Comparison of ENCODE assay signal across 10 cellular contexts in genomic region chr22:38213319-38214247, GRCh38. TPM values are rescaled to one million over a fixed set of nuclear protein-coding genes. Genes with fewer than 3 reads are reported as not detected.
DNase-seq lines count a peak whose midpoint lies in the region; ATAC-seq and TF ChIP-seq lines count a peak whose summit lies in the region.
"Had no signal": no experiment of that assay in that cellular context is flagged by ENCODE, and none has a peak within 500 bp of the region (broad histone marks: within the 10 kb centered on the region; RNA-seq: fewer than 3 reads in every experiment).

No MANE protein-coding gene starts in this region.

- TF ChIP-seq CTCF in fibroblast of pulmonary artery (IDR thresholded peaks at IDR 0.05; ENCODE audit: low read length, missing control alignments) (no peak), smooth muscle cell (IDR thresholded peaks at IDR 0.05; ENCODE audit: borderline replicate concordance, insufficient read depth, poor library complexity, severe bottlenecking) (no peak)

- H3K4me3 ChIP-seq in fibroblast of pulmonary artery (replicated peaks; ENCODE audit: low read depth, low read length), result no peak overlapping the region
- peak overlapping the region; percentile 23 for H3K4me3 ChIP-seq in smooth muscle cell

- H3K4me1 ChIP-seq in smooth muscle cell (ENCODE audit: low read depth), result peaks cover 11% of the 10 kb centered on the region

- DNase-seq in NOMO-1 treated with dmso at 0.1 percent for 144 hours (lab: John Stamatoyannopoulos, UW; ENCODE audit: unreplicated experiment) (peak; percentile 84), fibroblast of pulmonary artery (ENCODE audit: low read depth) (peak; percentile 11), smooth muscle cell (lab: John Stamatoyannopoulos, UW; ENCODE audit: unreplicated experiment) (no peak), HK-2 (ENCODE audit: unreplicated experiment) (no peak), DMS153 (lab: John Stamatoyannopoulos, UW) (no peak), UCSD-AML1 (lab: John Stamatoyannopoulos, UW; ENCODE audit: unreplicated experiment) (no peak)
- no peak for DNase-seq in activated CD8-positive, alpha-beta memory T cell treated with anti-CD3 and anti-CD28 coated beads for 24 hours
- DNase-seq: NCI-H1930 had no signal

- H3K4me2 ChIP-seq in smooth muscle cell, result peak overlapping the region; percentile 73

- peaks cover 16% of the 10 kb centered on the region for H3K79me2 ChIP-seq in smooth muscle cell (ENCODE audit: low read depth)

- H3F3A ChIP-seq in smooth muscle cell (ENCODE audit: low read depth), result peaks cover 13% of the 10 kb centered on the region

- no peaks in the 10 kb centered on the region for H3K9me3 ChIP-seq in smooth muscle cell (replicated peaks; ENCODE audit: low read depth)
- H3K9me3 ChIP-seq: pancreas had no signal

- no peak overlapping the region for H3K27ac ChIP-seq in smooth muscle cell (ENCODE audit: low read depth)

- no peak overlapping the region for H3K9ac ChIP-seq in smooth muscle cell (ENCODE audit: low read depth)

- ATAC-seq in GM19324 (IDR thresholded peaks at IDR 0.05; ENCODE audit: low FRiP score, unreplicated experiment), result peak; percentile 9

- 96% methylated on average over 10 of the region's 10 CpGs for WGBS in smooth muscle cell (ENCODE audit: low lambda C conversion rate)

- no peaks in the 10 kb centered on the region for H3K27me3 ChIP-seq in smooth muscle cell (ENCODE audit: low read depth)
- H3K27me3 ChIP-seq: pancreas had no signal

- no peaks in the 10 kb centered on the region for H3K36me3 ChIP-seq in smooth muscle cell (ENCODE audit: low read depth)
- H3K36me3 ChIP-seq: pancreas had no signal

- no peak overlapping the region for H2AFZ ChIP-seq in smooth muscle cell (ENCODE audit: low read depth)

- peaks cover 66% of the 10 kb centered on the region for H4K20me1 ChIP-seq in smooth muscle cell (ENCODE audit: low read depth)

RNA-seq across cellular contexts. Expression of gene MAFF, which starts 11.8 kb away (rescaled TPM):
- 51.2 and 52.4 TPM in 2 replicates for total RNA-seq in smooth muscle cell
- polyA plus RNA-seq in smooth muscle cell, result 48.2 and 53.4 TPM in 2 replicates

RNA-seq across cellular contexts. Expression of gene PLA2G6, which starts 32.0 kb away (rescaled TPM):
- total RNA-seq in smooth muscle cell, result 6.1 and 19.4 TPM in 2 replicates
- polyA plus RNA-seq in smooth muscle cell, result 8.6 and 8.9 TPM in 2 replicates

RNA-seq across cellular contexts. Expression of gene TMEM184B, which starts 59.2 kb away (rescaled TPM):
- total RNA-seq in smooth muscle cell, result 34.1 and 54.4 TPM in 2 replicates
- 96.0 and 96.3 TPM in 2 replicates for polyA plus RNA-seq in smooth muscle cell

Comparison
In these comparisons a context has a peak if more than half of its experiments do, and no peak if none do; other contexts are left out.
1. DNase-seq: peak in NOMO-1 treated with dmso at 0.1 percent for 144 hours (single experiment) and fibroblast of pulmonary artery (single experiment); none in smooth muscle cell (single experiment), activated CD8-positive, alpha-beta memory T cell treated with anti-CD3 and anti-CD28 coated beads for 24 hours (single experiment), HK-2 (single experiment), DMS153 (single experiment) and UCSD-AML1 (single experiment).